Comparison of ENCODE assay signal across 1 cellular context in the genomic region with DNA sequence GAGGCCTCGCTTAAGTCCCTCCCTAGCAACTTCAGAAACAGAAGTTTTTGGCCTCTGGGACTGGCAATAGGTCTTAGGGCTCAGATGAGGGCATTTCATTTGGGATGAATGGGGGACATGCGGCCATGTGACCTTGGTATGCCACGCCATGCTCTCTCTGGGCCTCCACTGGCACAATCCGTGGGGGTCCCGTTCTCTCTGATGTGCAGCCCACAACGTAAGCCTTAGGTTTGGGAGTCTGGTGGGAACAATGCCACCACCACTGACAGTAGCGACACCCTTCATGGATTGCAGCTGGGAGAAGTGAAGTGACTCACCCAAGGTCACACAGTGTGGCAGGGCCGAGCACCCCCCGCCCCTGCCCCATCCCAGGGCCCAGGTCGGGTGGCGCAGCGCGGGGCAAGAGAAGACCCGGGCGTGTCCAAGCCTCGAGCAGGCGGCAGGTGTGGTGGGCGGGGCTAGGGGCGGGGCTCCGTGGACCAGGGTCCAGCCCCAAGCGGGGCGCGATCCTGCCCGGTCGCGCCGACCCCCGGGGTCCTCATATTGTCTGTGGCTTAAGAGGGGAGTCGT.
TF ChIP-seq lines count a peak whose summit lies in the region.

No MANE protein-coding gene starts in this region.

TF ChIP-seq in HepG2, 621 proteins besides CTCF, POLR2A, EP300 and RAD21 (continued from another document and continues in another):
- TF ChIP-seq, protein P1, sequence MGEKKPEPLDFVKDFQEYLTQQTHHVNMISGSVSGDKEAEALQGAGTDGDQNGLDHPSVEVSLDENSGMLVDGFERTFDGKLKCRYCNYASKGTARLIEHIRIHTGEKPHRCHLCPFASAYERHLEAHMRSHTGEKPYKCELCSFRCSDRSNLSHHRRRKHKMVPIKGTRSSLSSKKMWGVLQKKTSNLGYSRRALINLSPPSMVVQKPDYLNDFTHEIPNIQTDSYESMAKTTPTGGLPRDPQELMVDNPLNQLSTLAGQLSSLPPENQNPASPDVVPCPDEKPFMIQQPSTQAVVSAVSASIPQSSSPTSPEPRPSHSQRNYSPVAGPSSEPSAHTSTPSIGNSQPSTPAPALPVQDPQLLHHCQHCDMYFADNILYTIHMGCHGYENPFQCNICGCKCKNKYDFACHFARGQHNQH (CRISPR knock-in tag; IDR thresholded peaks at IDR 0.05), result no peak
- TF ChIP-seq PRMT3 (CRISPR knock-in tag; IDR thresholded peaks at IDR 0.05; ENCODE audit: borderline replicate concordance, low read depth) (no peak), ZNF788 (CRISPR knock-in tag; IDR thresholded peaks at IDR 0.05; ENCODE audit: borderline replicate concordance) (no peak), SMAD1 (CRISPR knock-in tag; IDR thresholded peaks at IDR 0.05; ENCODE audit: borderline replicate concordance, low read depth) (no peak), ZSCAN31 (CRISPR knock-in tag; IDR thresholded peaks at IDR 0.05; ENCODE audit: low read depth) (no peak), ZNF644 (CRISPR knock-in tag; IDR thresholded peaks at IDR 0.05; ENCODE audit: low read depth) (0 out of 2 replicates have a peak, but pooled peaks have one; percentile 44), CENPT (CRISPR knock-in tag; IDR thresholded peaks at IDR 0.05; ENCODE audit: low read depth) (peak; percentile 84; the same call in 1 of the 2 replicates), ZSCAN9 (CRISPR knock-in tag; IDR thresholded peaks at IDR 0.05; ENCODE audit: borderline replicate concordance) (no peak), ZNF33A (CRISPR knock-in tag; IDR thresholded peaks at IDR 0.05; ENCODE audit: borderline replicate concordance) (no peak; the same call in 1 of the 2 replicates), HOXA3 (CRISPR knock-in tag; IDR thresholded peaks at IDR 0.05) (0 out of 2 replicates have a peak, but pooled peaks have one; percentile 8), ZNF768 (CRISPR knock-in tag; IDR thresholded peaks at IDR 0.05) (peak; percentile 62; the same call in 1 of the 2 replicates), ZNF256 (CRISPR knock-in tag; conservative IDR thresholded peaks at IDR 0.05) (no peak), ESRRA (CRISPR knock-in tag; IDR thresholded peaks at IDR 0.05; ENCODE audit: low read depth) (0 out of 2 replicates have a peak, but pooled peaks have one; percentile 25), ZNF20 (CRISPR knock-in tag; IDR thresholded peaks at IDR 0.05) (no peak), ZNF180 (CRISPR knock-in tag; IDR thresholded peaks at IDR 0.05; ENCODE audit: borderline replicate concordance, low read depth) (peak; percentile 71; the same call in 1 of the 2 replicates), ARID2 (CRISPR knock-in tag; IDR thresholded peaks at IDR 0.05; ENCODE audit: borderline replicate concordance) (0 out of 2 replicates have a peak, but pooled peaks have one; percentile 74), HNF4A (CRISPR knock-in tag; IDR thresholded peaks at IDR 0.05) (peak; percentile 46; the same call in 1 of the 2 replicates), EEA1 (CRISPR knock-in tag; IDR thresholded peaks at IDR 0.05; ENCODE audit: borderline replicate concordance) (no peak), ZNF816 (CRISPR knock-in tag; IDR thresholded peaks at IDR 0.05; ENCODE audit: borderline replicate concordance) (no peak), ZNF224 (CRISPR knock-in tag; IDR thresholded peaks at IDR 0.05) (peak; percentile 56; the same call in 1 of the 2 replicates), KDM4B (CRISPR knock-in tag; IDR thresholded peaks at IDR 0.05) (no peak), MEF2D (CRISPR knock-in tag; IDR thresholded peaks at IDR 0.05) (0 out of 2 replicates have a peak, but pooled peaks have one; percentile 3), ARNT2 (CRISPR knock-in tag; IDR thresholded peaks at IDR 0.05; ENCODE audit: low read depth) (no peak), ZNF329 (CRISPR knock-in tag; IDR thresholded peaks at IDR 0.05; ENCODE audit: low read depth) (no peak), TARDBP (CRISPR knock-in tag; IDR thresholded peaks at IDR 0.05) (no peak; the same call in 1 of the 2 replicates), ZNF839 (CRISPR knock-in tag; IDR thresholded peaks at IDR 0.05; ENCODE audit: borderline replicate concordance) (no peak), NFYB (CRISPR knock-in tag; IDR thresholded peaks at IDR 0.05) (no peak), PHF8 (CRISPR knock-in tag; IDR thresholded peaks at IDR 0.05) (no peak)
- TF ChIP-seq, protein P2, sequence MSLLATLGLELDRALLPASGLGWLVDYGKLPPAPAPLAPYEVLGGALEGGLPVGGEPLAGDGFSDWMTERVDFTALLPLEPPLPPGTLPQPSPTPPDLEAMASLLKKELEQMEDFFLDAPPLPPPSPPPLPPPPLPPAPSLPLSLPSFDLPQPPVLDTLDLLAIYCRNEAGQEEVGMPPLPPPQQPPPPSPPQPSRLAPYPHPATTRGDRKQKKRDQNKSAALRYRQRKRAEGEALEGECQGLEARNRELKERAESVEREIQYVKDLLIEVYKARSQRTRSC (CRISPR knock-in tag; IDR thresholded peaks at IDR 0.05; ENCODE audit: low read depth), result no peak
- TF ChIP-seq, protein P3, sequence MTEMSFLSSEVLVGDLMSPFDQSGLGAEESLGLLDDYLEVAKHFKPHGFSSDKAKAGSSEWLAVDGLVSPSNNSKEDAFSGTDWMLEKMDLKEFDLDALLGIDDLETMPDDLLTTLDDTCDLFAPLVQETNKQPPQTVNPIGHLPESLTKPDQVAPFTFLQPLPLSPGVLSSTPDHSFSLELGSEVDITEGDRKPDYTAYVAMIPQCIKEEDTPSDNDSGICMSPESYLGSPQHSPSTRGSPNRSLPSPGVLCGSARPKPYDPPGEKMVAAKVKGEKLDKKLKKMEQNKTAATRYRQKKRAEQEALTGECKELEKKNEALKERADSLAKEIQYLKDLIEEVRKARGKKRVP (CRISPR knock-in tag; IDR thresholded peaks at IDR 0.05), result no peak
- TF ChIP-seq, protein P4, sequence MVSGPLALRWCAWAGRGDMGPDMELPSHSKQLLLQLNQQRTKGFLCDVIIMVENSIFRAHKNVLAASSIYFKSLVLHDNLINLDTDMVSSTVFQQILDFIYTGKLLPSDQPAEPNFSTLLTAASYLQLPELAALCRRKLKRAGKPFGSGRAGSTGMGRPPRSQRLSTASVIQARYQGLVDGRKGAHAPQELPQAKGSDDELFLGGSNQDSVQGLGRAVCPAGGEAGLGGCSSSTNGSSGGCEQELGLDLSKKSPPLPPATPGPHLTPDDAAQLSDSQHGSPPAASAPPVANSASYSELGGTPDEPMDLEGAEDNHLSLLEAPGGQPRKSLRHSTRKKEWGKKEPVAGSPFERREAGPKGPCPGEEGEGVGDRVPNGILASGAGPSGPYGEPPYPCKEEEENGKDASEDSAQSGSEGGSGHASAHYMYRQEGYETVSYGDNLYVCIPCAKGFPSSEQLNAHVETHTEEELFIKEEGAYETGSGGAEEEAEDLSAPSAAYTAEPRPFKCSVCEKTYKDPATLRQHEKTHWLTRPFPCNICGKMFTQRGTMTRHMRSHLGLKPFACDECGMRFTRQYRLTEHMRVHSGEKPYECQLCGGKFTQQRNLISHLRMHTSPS (CRISPR knock-in tag; IDR thresholded peaks at IDR 0.05; ENCODE audit: low read depth), result peak; percentile 70; the same call in 1 of the 2 replicates
- TF ChIP-seq, protein P5, sequence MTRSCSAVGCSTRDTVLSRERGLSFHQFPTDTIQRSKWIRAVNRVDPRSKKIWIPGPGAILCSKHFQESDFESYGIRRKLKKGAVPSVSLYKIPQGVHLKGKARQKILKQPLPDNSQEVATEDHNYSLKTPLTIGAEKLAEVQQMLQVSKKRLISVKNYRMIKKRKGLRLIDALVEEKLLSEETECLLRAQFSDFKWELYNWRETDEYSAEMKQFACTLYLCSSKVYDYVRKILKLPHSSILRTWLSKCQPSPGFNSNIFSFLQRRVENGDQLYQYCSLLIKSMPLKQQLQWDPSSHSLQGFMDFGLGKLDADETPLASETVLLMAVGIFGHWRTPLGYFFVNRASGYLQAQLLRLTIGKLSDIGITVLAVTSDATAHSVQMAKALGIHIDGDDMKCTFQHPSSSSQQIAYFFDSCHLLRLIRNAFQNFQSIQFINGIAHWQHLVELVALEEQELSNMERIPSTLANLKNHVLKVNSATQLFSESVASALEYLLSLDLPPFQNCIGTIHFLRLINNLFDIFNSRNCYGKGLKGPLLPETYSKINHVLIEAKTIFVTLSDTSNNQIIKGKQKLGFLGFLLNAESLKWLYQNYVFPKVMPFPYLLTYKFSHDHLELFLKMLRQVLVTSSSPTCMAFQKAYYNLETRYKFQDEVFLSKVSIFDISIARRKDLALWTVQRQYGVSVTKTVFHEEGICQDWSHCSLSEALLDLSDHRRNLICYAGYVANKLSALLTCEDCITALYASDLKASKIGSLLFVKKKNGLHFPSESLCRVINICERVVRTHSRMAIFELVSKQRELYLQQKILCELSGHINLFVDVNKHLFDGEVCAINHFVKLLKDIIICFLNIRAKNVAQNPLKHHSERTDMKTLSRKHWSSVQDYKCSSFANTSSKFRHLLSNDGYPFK (CRISPR knock-in tag; IDR thresholded peaks at IDR 0.05; ENCODE audit: borderline replicate concordance), result peak; percentile 17; the same call in 1 of the 2 replicates
- TF ChIP-seq, protein P6, sequence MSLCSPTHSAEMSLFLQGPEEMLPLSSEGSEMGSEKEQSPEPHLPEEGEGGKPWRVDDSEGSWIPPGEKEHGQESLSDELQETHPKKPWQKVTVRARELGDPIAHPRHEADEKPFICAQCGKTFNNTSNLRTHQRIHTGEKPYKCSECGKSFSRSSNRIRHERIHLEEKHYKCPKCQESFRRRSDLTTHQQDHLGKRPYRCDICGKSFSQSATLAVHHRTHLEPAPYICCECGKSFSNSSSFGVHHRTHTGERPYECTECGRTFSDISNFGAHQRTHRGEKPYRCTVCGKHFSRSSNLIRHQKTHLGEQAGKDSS (CRISPR knock-in tag; IDR thresholded peaks at IDR 0.05; ENCODE audit: borderline replicate concordance, low read depth), result peak; percentile 5; the same call in 1 of the 2 replicates
- TF ChIP-seq, protein P7, sequence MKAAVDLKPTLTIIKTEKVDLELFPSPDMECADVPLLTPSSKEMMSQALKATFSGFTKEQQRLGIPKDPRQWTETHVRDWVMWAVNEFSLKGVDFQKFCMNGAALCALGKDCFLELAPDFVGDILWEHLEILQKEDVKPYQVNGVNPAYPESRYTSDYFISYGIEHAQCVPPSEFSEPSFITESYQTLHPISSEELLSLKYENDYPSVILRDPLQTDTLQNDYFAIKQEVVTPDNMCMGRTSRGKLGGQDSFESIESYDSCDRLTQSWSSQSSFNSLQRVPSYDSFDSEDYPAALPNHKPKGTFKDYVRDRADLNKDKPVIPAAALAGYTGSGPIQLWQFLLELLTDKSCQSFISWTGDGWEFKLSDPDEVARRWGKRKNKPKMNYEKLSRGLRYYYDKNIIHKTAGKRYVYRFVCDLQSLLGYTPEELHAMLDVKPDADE (CRISPR knock-in tag; IDR thresholded peaks at IDR 0.05), result peak; percentile 21
- TF ChIP-seq, protein P8, sequence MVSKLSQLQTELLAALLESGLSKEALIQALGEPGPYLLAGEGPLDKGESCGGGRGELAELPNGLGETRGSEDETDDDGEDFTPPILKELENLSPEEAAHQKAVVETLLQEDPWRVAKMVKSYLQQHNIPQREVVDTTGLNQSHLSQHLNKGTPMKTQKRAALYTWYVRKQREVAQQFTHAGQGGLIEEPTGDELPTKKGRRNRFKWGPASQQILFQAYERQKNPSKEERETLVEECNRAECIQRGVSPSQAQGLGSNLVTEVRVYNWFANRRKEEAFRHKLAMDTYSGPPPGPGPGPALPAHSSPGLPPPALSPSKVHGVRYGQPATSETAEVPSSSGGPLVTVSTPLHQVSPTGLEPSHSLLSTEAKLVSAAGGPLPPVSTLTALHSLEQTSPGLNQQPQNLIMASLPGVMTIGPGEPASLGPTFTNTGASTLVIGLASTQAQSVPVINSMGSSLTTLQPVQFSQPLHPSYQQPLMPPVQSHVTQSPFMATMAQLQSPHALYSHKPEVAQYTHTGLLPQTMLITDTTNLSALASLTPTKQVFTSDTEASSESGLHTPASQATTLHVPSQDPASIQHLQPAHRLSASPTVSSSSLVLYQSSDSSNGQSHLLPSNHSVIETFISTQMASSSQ (IDR thresholded peaks at IDR 0.05; ENCODE audit: low read depth), result no peak
- TF ChIP-seq, protein P8 (CRISPR knock-in tag; IDR thresholded peaks at IDR 0.05; ENCODE audit: borderline replicate concordance), result no peak
- TF ChIP-seq, protein P9, sequence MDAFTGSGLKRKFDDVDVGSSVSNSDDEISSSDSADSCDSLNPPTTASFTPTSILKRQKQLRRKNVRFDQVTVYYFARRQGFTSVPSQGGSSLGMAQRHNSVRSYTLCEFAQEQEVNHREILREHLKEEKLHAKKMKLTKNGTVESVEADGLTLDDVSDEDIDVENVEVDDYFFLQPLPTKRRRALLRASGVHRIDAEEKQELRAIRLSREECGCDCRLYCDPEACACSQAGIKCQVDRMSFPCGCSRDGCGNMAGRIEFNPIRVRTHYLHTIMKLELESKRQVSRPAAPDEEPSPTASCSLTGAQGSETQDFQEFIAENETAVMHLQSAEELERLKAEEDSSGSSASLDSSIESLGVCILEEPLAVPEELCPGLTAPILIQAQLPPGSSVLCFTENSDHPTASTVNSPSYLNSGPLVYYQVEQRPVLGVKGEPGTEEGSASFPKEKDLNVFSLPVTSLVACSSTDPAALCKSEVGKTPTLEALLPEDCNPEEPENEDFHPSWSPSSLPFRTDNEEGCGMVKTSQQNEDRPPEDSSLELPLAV (CRISPR knock-in tag; conservative IDR thresholded peaks at IDR 0.05; ENCODE audit: low read depth), result no peak
